In genomic region chr18:77110936-77111335, GRCh38 we compare ENCODE assay signal across 17 cellular contexts. TPM values are rescaled to one million over a fixed set of nuclear protein-coding genes. Genes with fewer than 3 reads are reported as not detected.
DNase-seq lines count a peak whose midpoint lies in the region; ATAC-seq and TF ChIP-seq lines count a peak whose summit lies in the region.
"Had no signal": no experiment of that assay in that cellular context is flagged by ENCODE, and none has a peak within 500 bp of the region (broad histone marks: within the 10 kb centered on the region; RNA-seq: fewer than 3 reads in every experiment).

No MANE protein-coding gene starts in this region.

- H3K27me3 Mint-ChIP-seq in activated CD4-positive, alpha-beta memory T cell treated with anti-CD3 and anti-CD28 coated beads for 36 hours: no peaks in the 10 kb centered on the region
- no peaks in the 10 kb centered on the region for H3K27me3 Mint-ChIP-seq in activated CD4-positive, alpha-beta memory T cell treated with anti-CD3 and anti-CD28 coated beads, Interleukin-2, amount 10 ng/mL, durations not matched to agents 7 days and 5 days
- H3K27me3 Mint-ChIP-seq: activated B cell treated with CpG ODN at 0.5 μM for 24 hours had no signal

- 0 out of 3 replicates have a peak overlapping the region, but pooled peaks have one; percentile 9 for H2BK15ac ChIP-seq in IMR-90 (ENCODE audit: low read depth, low read length)

- no peak for TF ChIP-seq POLR2A in IMR-90 (IDR thresholded peaks at IDR 0.05; ENCODE audit: low read depth, low read length)

- no peak overlapping the region for H2BK5ac ChIP-seq in IMR-90 (ENCODE audit: low read depth, low read length, poor library complexity, severe bottlenecking)

- peak; percentile 4 for DNase-seq in activated CD4-positive, alpha-beta memory T cell treated with anti-CD3 and anti-CD28 coated beads for 36 hours
- DNase-seq in activated CD4-positive, alpha-beta memory T cell treated with anti-CD3 and anti-CD28 coated beads, Interleukin-2, amount 10 ng/mL, durations not matched to agents 7 days and 5 days: no peak
- DNase-seq in IMR-90 (no peak), islet precursor cell (peak; percentile 17), dedifferentiated amniotic fluid mesenchymal stem cell (ENCODE audit: extremely low spot score) (no peak), NCI-H748 (lab: John Stamatoyannopoulos, UW; ENCODE audit: unreplicated experiment) (no peak)
- DNase-seq: activated B cell treated with CpG ODN at 0.5 μM for 24 hours; activated naive CD4-positive, alpha-beta T cell treated with anti-CD3 and anti-CD28 coated beads, Interleukin-2, amount 50 U/mL, for 16 hours; body of pancreas; Kasumi-1; NCI-H1417 treated with DMSO at 0.1 percent for 48 hours; NCI-H2171 treated with DMSO at 0.1 percent for 48 hours; stimulated activated naive CD8-positive, alpha-beta T cell treated with anti-CD3 and anti-CD28 coated beads, Interleukin-15, Interleukin-2, amounts not matched to agents 100 U/mL and 50 U/mL, for 24 hours had no signal

- H2BK20ac ChIP-seq in IMR-90 (ENCODE audit: low read depth, low read length): peak overlapping the region; percentile 18; the same call in 1 of the 2 replicates

- H3K56ac ChIP-seq in IMR-90 (ENCODE audit: extremely low read depth, insufficient read depth, low read length): no peak overlapping the region

- H4K20me1 ChIP-seq in IMR-90 (ENCODE audit: insufficient read depth, low read length): no peaks in the 10 kb centered on the region

- POLR2A ChIA-PET in activated CD4-positive, alpha-beta memory T cell treated with anti-CD3 and anti-CD28 coated beads for 36 hours (lab: Charles Lee): interaction anchor here (1.2 kb wide), 1 partner anchor 11 kb away, joined by 6 read pairs; no protein-coding TSS in a partner anchor
- POLR2A ChIA-PET in activated CD4-positive, alpha-beta memory T cell treated with anti-CD3 and anti-CD28 coated beads, Interleukin-2, amount 10 ng/mL, durations not matched to agents 7 days and 5 days (lab: Charles Lee): interaction anchor here (1.7 to 9.7 kb wide), 3 partner anchors 13 to 47 kb away, joined by 4 to 137 read pairs (median 10); partner anchors contain the start of gene MBP
- POLR2A ChIA-PET in IMR-90 (lab: Charles Lee; ENCODE audit: unreplicated experiment): no interaction called here

- H2AK9ac ChIP-seq in IMR-90 (replicated peaks; ENCODE audit: low read depth, low read length, poor library complexity): no peak overlapping the region

- no peak for TF ChIP-seq RAD21 in IMR-90 (IDR thresholded peaks at IDR 0.05; ENCODE audit: low read length)

- H3K27ac Mint-ChIP-seq in activated CD4-positive, alpha-beta memory T cell treated with anti-CD3 and anti-CD28 coated beads for 36 hours: no peak overlapping the region
- H3K27ac Mint-ChIP-seq in activated CD4-positive, alpha-beta memory T cell treated with anti-CD3 and anti-CD28 coated beads, Interleukin-2, amount 10 ng/mL, durations not matched to agents 7 days and 5 days: no peak overlapping the region
- H3K27ac Mint-ChIP-seq: activated B cell treated with CpG ODN at 0.5 μM for 24 hours had no signal

- H3K9me3 Mint-ChIP-seq in activated CD4-positive, alpha-beta memory T cell treated with anti-CD3 and anti-CD28 coated beads for 36 hours: peaks cover 3% of the 10 kb centered on the region
- peaks cover 4% of the 10 kb centered on the region for H3K9me3 Mint-ChIP-seq in activated CD4-positive, alpha-beta memory T cell treated with anti-CD3 and anti-CD28 coated beads, Interleukin-2, amount 10 ng/mL, durations not matched to agents 7 days and 5 days

- H3K9me1 ChIP-seq in IMR-90 (ENCODE audit: insufficient read depth, low read length): peaks cover 21% of the 10 kb centered on the region

- dilution Hi-C loops in IMR-90 (cut with HindIII; ENCODE audit: low sequenced_read_pairs, unreplicated experiment): no loop called here

- no peak overlapping the region for H3K14ac ChIP-seq in IMR-90 (replicated peaks; ENCODE audit: low read depth, low read length)

- CTCF ChIA-PET in activated CD4-positive, alpha-beta memory T cell treated with anti-CD3 and anti-CD28 coated beads for 36 hours (lab: Charles Lee): interaction anchor here (1.5 to 6.4 kb wide), 2 partner anchors 12 to 101 kb away, joined by 3 to 36 read pairs; no protein-coding TSS in a partner anchor
- CTCF ChIA-PET in activated CD4-positive, alpha-beta memory T cell treated with anti-CD3 and anti-CD28 coated beads, Interleukin-2, amount 10 ng/mL, durations not matched to agents 7 days and 5 days (lab: Charles Lee): interaction anchor here (1.5 kb wide), 1 partner anchor 11 kb away, joined by 3 read pairs; no protein-coding TSS in a partner anchor
- CTCF ChIA-PET in IMR-90 (lab: Yijun Ruan, JAX): no interaction called here

- no peak overlapping the region for H3K9ac ChIP-seq in IMR-90 (ENCODE audit: low read depth, low read length)
- no peak overlapping the region for H3K9ac ChIP-seq in skeletal muscle tissue (ENCODE audit: low read depth in 1 of 3, low read length in 3 of 3)

- in situ Hi-C loops in IMR-90 (cut with MboI; ENCODE audit: low sequenced_read_pairs): loop anchor here (25.0 kb wide), 1 partner anchor 649 kb away; no protein-coding TSS in a partner anchor

- H3K27ac ChIP-seq in IMR-90 (ENCODE audit: insufficient read depth, low read length): no peak overlapping the region
- peak overlapping the region; percentile 43 for H3K27ac ChIP-seq in skeletal muscle tissue (ENCODE audit: low read depth, low read length)

- H3K36me3 ChIP-seq in IMR-90 (ENCODE audit: control insufficient read depth, insufficient read depth, low read length) (no peaks in the 10 kb centered on the region), skeletal muscle tissue (ENCODE audit: control insufficient read depth in 3 of 3, insufficient read depth in 3 of 3, low read length in 3 of 3) (peaks cover 0 to 6% (median 0%) of the 10 kb centered on the region in 3 donors)
- H3K36me3 ChIP-seq: colonic mucosa, HAP-1 had no signal

- H3K18ac ChIP-seq in IMR-90 (ENCODE audit: low read depth, low read length): no peak overlapping the region

- H3K4me2 ChIP-seq in IMR-90 (ENCODE audit: low read depth, low read length): no peak overlapping the region

- no peak overlapping the region for H4K5ac ChIP-seq in IMR-90 (ENCODE audit: low read depth, low read length)

- no peak overlapping the region for H3K4me3 ChIP-seq in IMR-90 (ENCODE audit: insufficient read depth, low read depth, low read length)
- no peak overlapping the region for H3K4me3 ChIP-seq in skeletal muscle tissue (ENCODE audit: low read length in 3 of 3)
- H3K4me3 ChIP-seq: body of pancreas, colonic mucosa, HAP-1 had no signal

- no peak overlapping the region for H2AFZ ChIP-seq in IMR-90 (replicated peaks; ENCODE audit: low read length, poor library complexity)

- H3K36me3 Mint-ChIP-seq in activated CD4-positive, alpha-beta memory T cell treated with anti-CD3 and anti-CD28 coated beads for 36 hours: peaks cover 27% of the 10 kb centered on the region
- H3K36me3 Mint-ChIP-seq in activated CD4-positive, alpha-beta memory T cell treated with anti-CD3 and anti-CD28 coated beads, Interleukin-2, amount 10 ng/mL, durations not matched to agents 7 days and 5 days (ENCODE audit: low read depth): peaks cover 51% of the 10 kb centered on the region

- no peak overlapping the region for H4K8ac ChIP-seq in IMR-90 (ENCODE audit: low read depth in 2 of 2, low read length in 2 of 2)

- no peak for TF ChIP-seq CTCF in IMR-90 (conservative IDR thresholded peaks at IDR 0.05; ENCODE audit: low read depth, low read length)

- ATAC-seq in IMR-90 (ENCODE audit: low read depth): no peak
- no peak for ATAC-seq in GM21423 (IDR thresholded peaks at IDR 0.05; ENCODE audit: unreplicated experiment)
- ATAC-seq: body of pancreas; stimulated activated naive CD8-positive, alpha-beta T cell treated with anti-CD3 and anti-CD28 coated beads, Interleukin-15, Interleukin-2, amounts not matched to agents 100 U/mL and 50 U/mL, for 24 hours had no signal

- H3K4me3 Mint-ChIP-seq in activated CD4-positive, alpha-beta memory T cell treated with anti-CD3 and anti-CD28 coated beads for 36 hours: no peak overlapping the region
- no peak overlapping the region for H3K4me3 Mint-ChIP-seq in activated CD4-positive, alpha-beta memory T cell treated with anti-CD3 and anti-CD28 coated beads, Interleukin-2, amount 10 ng/mL, durations not matched to agents 7 days and 5 days
- H3K4me3 Mint-ChIP-seq: activated B cell treated with CpG ODN at 0.5 μM for 24 hours had no signal

- H3K23ac ChIP-seq in IMR-90 (ENCODE audit: low read depth, low read length): no peak overlapping the region

- no peaks in the 10 kb centered on the region for H3K27me3 ChIP-seq in IMR-90 (ENCODE audit: control insufficient read depth, insufficient read depth, low read length)
- no peaks in the 10 kb centered on the region for H3K27me3 ChIP-seq in skeletal muscle tissue (ENCODE audit: control insufficient read depth in 3 of 3, insufficient read depth in 3 of 3, low read length in 3 of 3)
- H3K27me3 ChIP-seq: body of pancreas, colonic mucosa had no signal

- no peak overlapping the region for H2BK120ac ChIP-seq in IMR-90 (ENCODE audit: low read depth, low read length)

- H3K4me1 ChIP-seq in IMR-90 (ENCODE audit: control insufficient read depth, insufficient read depth, low read length): peaks cover 28% of the 10 kb centered on the region
- H3K4me1 ChIP-seq in skeletal muscle tissue (ENCODE audit: control insufficient read depth in 3 of 3, insufficient read depth in 3 of 3, low read length in 3 of 3): peaks cover 53 to 88% (median 65%) of the 10 kb centered on the region in 3 donors
- H3K4me1 ChIP-seq: HAP-1 had no signal

- peaks cover 0 to 22% of the 10 kb centered on the region in 2 experiments; a peak in 2 of 4 replicates for H3K79me1 ChIP-seq in IMR-90 (ENCODE audit: low read depth in 1 of 2, low read length in 2 of 2)

- BruUV-seq in IMR-90 (replicated peaks; lab: Mats Ljungman, UMichigan): no TSS peak

- intact Hi-C loops in activated CD4-positive, alpha-beta memory T cell treated with anti-CD3 and anti-CD28 coated beads for 36 hours (cut with micrococcal nuclease): no loop called here
- intact Hi-C loops in IMR-90 (cut with micrococcal nuclease): no loop called here

- H3K9me3 ChIP-seq in IMR-90 (ENCODE audit: control insufficient read depth, insufficient read depth, low read length) (no peaks in the 10 kb centered on the region), skeletal muscle tissue (ENCODE audit: control insufficient read depth in 3 of 3, low read length in 3 of 3) (no peaks in the 10 kb centered on the region)
- H3K9me3 ChIP-seq: body of pancreas, colonic mucosa, HAP-1 had no signal

- H3K4ac ChIP-seq in IMR-90 (ENCODE audit: low read depth, low read length): 0 out of 2 replicates have a peak overlapping the region, but pooled peaks have one; percentile 17

- H2AK5ac ChIP-seq in IMR-90 (ENCODE audit: low read depth, low read length): peak overlapping the region; percentile 26; the same call in 1 of the 2 replicates

- peak overlapping the region; percentile 51; the same call in 1 of the 2 replicates for H4K91ac ChIP-seq in IMR-90 (ENCODE audit: insufficient read depth, low read depth, low read length)

- 98% methylated on average over 10 of the region's 14 CpGs; no CpG with 5 or more reads in 1 of the 2 experiments for WGBS in IMR-90 (ENCODE audit: extremely low coverage in 2 of 2, insufficient read length in 1 of 2), 2 experiments

- peaks cover 86% of the 10 kb centered on the region for H3K4me1 Mint-ChIP-seq in activated CD4-positive, alpha-beta memory T cell treated with anti-CD3 and anti-CD28 coated beads for 36 hours (ENCODE audit: low read depth)
- H3K4me1 Mint-ChIP-seq in activated CD4-positive, alpha-beta memory T cell treated with anti-CD3 and anti-CD28 coated beads, Interleukin-2, amount 10 ng/mL, durations not matched to agents 7 days and 5 days: peaks cover 89% of the 10 kb centered on the region

RNA-seq across cellular contexts. Expression of gene MBP, which starts 21.6 kb away (rescaled TPM):
- 10 to 100 TPM; 38.9 to 40.4 TPM for total RNA-seq in activated CD4-positive, alpha-beta memory T cell treated with anti-CD3 and anti-CD28 coated beads for 36 hours
- total RNA-seq in activated CD4-positive, alpha-beta memory T cell treated with anti-CD3 and anti-CD28 coated beads, Interleukin-2, amount 10 ng/mL, durations not matched to agents 7 days and 5 days: 10 to 100 TPM; 81.4 to 95.3 TPM
- total RNA-seq in IMR-90 (2012; rRNA removed) (0.90 and 1.4 TPM in 2 replicates), skeletal muscle tissue (22.4 TPM)
- 0.72 and 0.75 TPM in 2 replicates for polyA plus RNA-seq in IMR-90 (2012; rRNA removed)
- 0.52 and 0.82 TPM in 2 replicates for polyA plus RNA-seq in IMR-90 (2012; cell fraction: cytosol; rRNA removed)
- 1.2 and 2.2 TPM in 2 replicates for polyA plus RNA-seq in IMR-90 (2012; cell fraction: nucleus; rRNA removed; ENCODE audit: low replicate concordance)

Comparison
In these comparisons a context has a peak if more than half of its experiments do, and no peak if none do; other contexts are left out.
1. DNase-seq: peak in activated CD4-positive, alpha-beta memory T cell treated with anti-CD3 and anti-CD28 coated beads for 36 hours (single experiment) and islet precursor cell (single experiment); none in activated CD4-positive, alpha-beta memory T cell treated with anti-CD3 and anti-CD28 coated beads, Interleukin-2, amount 10 ng/mL, durations not matched to agents 7 days and 5 days (single experiment), IMR-90 (single experiment), dedifferentiated amniotic fluid mesenchymal stem cell (single experiment) and NCI-H748 (single experiment).